ENCODE assay signal across 12 cellular contexts in the genomic region with DNA sequence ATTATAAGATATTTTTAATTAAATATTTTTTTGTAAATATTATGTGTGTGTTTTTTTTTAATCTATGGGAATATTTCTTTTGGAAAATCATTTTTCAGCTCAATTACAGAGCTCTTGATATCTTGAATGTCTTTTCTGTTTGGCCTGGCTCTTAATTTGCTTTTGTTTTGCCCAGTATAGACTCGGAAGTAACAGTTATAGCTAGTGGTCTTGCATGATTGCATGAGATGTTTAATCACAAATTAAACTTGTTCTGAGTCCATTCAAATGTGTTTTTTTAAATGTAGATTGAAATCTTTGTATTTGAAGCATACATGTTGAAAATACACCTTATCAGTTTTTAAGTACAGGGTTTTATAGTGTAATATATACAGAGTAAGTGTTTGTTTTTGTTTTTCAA. TPM values are rescaled to one million over a fixed set of nuclear protein-coding genes. Genes with fewer than 3 reads are reported as not detected.
A peak's percentile ranks its signal among the peaks of the same experiment; 100 is the strongest.
DNase-seq lines count a peak whose midpoint lies in the region; ATAC-seq, FAIRE-seq and TF ChIP-seq lines count a peak whose summit lies in the region.
"Had no signal": no experiment of that assay in that cellular context is flagged by ENCODE, and none has a peak within 500 bp of the region (broad histone marks: within the 10 kb centered on the region; RNA-seq: fewer than 3 reads in every experiment).

No MANE protein-coding gene starts in this region.

- H3K36me3 Mint-ChIP-seq in CD4-positive, alpha-beta memory T cell: no peaks in the 10 kb centered on the region

- intact Hi-C loops in esophagus muscularis mucosa (cut with DNase I): loop anchor here (5.0 kb wide), 1 partner anchor 37 kb away; no protein-coding TSS in a partner anchor
- intact Hi-C loops in CD4-positive, alpha-beta memory T cell (cut with micrococcal nuclease): no loop called here

- H4K20me1 ChIP-seq in osteoblast (ENCODE audit: insufficient read depth, low read length): peaks cover 5% of the 10 kb centered on the region

- H3K79me2 ChIP-seq in osteoblast (ENCODE audit: insufficient read depth, low read length): peaks cover 19% of the 10 kb centered on the region

- CTCF ChIA-PET in CD4-positive, alpha-beta memory T cell (lab: Charles Lee; ENCODE audit: partially characterized antibody): no interaction called here

- no peak for DNase-seq in AG10803 (ENCODE audit: low read depth)
- peak; percentile 9 for DNase-seq in KG1 (lab: John Stamatoyannopoulos, UW)
- DNase-seq in esophagus muscularis mucosa (ENCODE audit: extremely low spot score): no peak
- no peak for DNase-seq in osteoblast (ENCODE audit: insufficient read length, low spot score, missing footprints)
- DNase-seq in CD4-positive, alpha-beta memory T cell: no peak
- no peak for DNase-seq in HTR-8/SVneo (ENCODE audit: insufficient read length, low spot score)
- DNase-seq in NCI-H187 treated with DMSO at 0.1 percent for 48 hours (lab: John Stamatoyannopoulos, UW): no peak
- DNase-seq: activated CD8-positive, alpha-beta memory T cell treated with anti-CD3 and anti-CD28 coated beads for 24 hours; CD4-positive, alpha-beta T cell; erythroblast had no signal

- H3K27me3 Mint-ChIP-seq in CD4-positive, alpha-beta memory T cell: peaks cover 32 to 35% of the 10 kb centered on the region in 2 donors

- H3K36me3 ChIP-seq in esophagus muscularis mucosa: no peaks in the 10 kb centered on the region
- H3K36me3 ChIP-seq in osteoblast (ENCODE audit: insufficient read depth, low read length): no peaks in the 10 kb centered on the region
- no peaks in the 10 kb centered on the region for H3K36me3 ChIP-seq in CD4-positive, alpha-beta memory T cell (ENCODE audit: insufficient read depth, low read length)

- H3K4me2 ChIP-seq in osteoblast (ENCODE audit: insufficient read depth, low read length): peak overlapping the region; percentile 88

- H3K4me3 ChIP-seq in AG10803 (ENCODE audit: low read length): peak overlapping the region; percentile 1; the same call in 1 of the 2 replicates
- peak overlapping the region; percentile 88 to 90 (median 90) for H3K4me3 ChIP-seq in esophagus muscularis mucosa
- H3K4me3 ChIP-seq in osteoblast (ENCODE audit: insufficient read depth, low read length): peak overlapping the region; percentile 52
- no peak overlapping the region for H3K4me3 ChIP-seq in CD4-positive, alpha-beta memory T cell (ENCODE audit: low read length in 2 of 2)

- H3K27me3 ChIP-seq in esophagus muscularis mucosa: peaks cover 0 to 11% (median 0%) of the 10 kb centered on the region in 4 donors
- no peaks in the 10 kb centered on the region for H3K27me3 ChIP-seq in osteoblast (ENCODE audit: insufficient read depth, low read length)
- H3K27me3 ChIP-seq in CD4-positive, alpha-beta memory T cell (ENCODE audit: insufficient read depth, low read length): no peaks in the 10 kb centered on the region

- peaks cover 2 to 15% (median 5%) of the 10 kb centered on the region in 4 donors for H3K4me1 Mint-ChIP-seq in CD4-positive, alpha-beta memory T cell

- no peak overlapping the region for H2AFZ ChIP-seq in osteoblast (ENCODE audit: low read length)

- H3K4me1 ChIP-seq in esophagus muscularis mucosa: peaks cover 0 to 44% (median 38%) of the 10 kb centered on the region in 4 donors
- peaks cover 11% of the 10 kb centered on the region for H3K4me1 ChIP-seq in osteoblast (ENCODE audit: insufficient read depth, low read length)
- H3K4me1 ChIP-seq in CD4-positive, alpha-beta memory T cell (ENCODE audit: insufficient read depth, low read length): no peaks in the 10 kb centered on the region

- WGBS in esophagus muscularis mucosa: 28% methylated on average over 1 of the region's 1 CpG

- ATAC-seq in HG03521 (IDR thresholded peaks at IDR 0.05; ENCODE audit: unreplicated experiment): no peak

- POLR2A ChIA-PET in CD4-positive, alpha-beta memory T cell (lab: Charles Lee; ENCODE audit: partially characterized antibody): no interaction called here

- H3K27ac ChIP-seq in esophagus muscularis mucosa (replicated peaks in 1 of 4): peak overlapping the region; percentile 94 to 98 (median 96)
- H3K27ac ChIP-seq in osteoblast (ENCODE audit: low read depth, low read length): peak overlapping the region; percentile 87
- no peak overlapping the region for H3K27ac ChIP-seq in CD4-positive, alpha-beta memory T cell (ENCODE audit: low read depth, low read length)

- H3K9me3 ChIP-seq in esophagus muscularis mucosa (no peaks in the 10 kb centered on the region), osteoblast (ENCODE audit: low read depth, low read length) (no peaks in the 10 kb centered on the region)
- no peaks in the 10 kb centered on the region for H3K9me3 ChIP-seq in CD4-positive, alpha-beta memory T cell (ENCODE audit: control insufficient read depth in 1 of 2, low read length in 2 of 2)

- TF ChIP-seq CTCF in AG10803 (conservative IDR thresholded peaks at IDR 0.05; ENCODE audit: low read length): no peak
- TF ChIP-seq CTCF in esophagus muscularis mucosa (IDR thresholded peaks at IDR 0.05): no peak
- TF ChIP-seq CTCF in osteoblast (IDR thresholded peaks at IDR 0.05; ENCODE audit: extremely low read depth, low read depth, low read length): no peak

- TF ChIP-seq EP300 in esophagus muscularis mucosa (IDR thresholded peaks at IDR 0.05): no peak

- no peak overlapping the region for H3K27ac Mint-ChIP-seq in CD4-positive, alpha-beta memory T cell
- H3K27ac Mint-ChIP-seq: CD4-positive, alpha-beta T cell; T-helper 1 cell treated with Interleukin-12 subunit alpha and Interleukin-12 subunit beta and Interleukin-4 antibody, amounts not matched to agents 30 μg/mL and 1 μg/mL, for 36 hours had no signal

- peaks cover 0 to 14% (median 4%) of the 10 kb centered on the region in 8 donors for H3K9me3 Mint-ChIP-seq in CD4-positive, alpha-beta memory T cell
- H3K9me3 Mint-ChIP-seq: CD4-positive, alpha-beta T cell; T-helper 1 cell treated with Interleukin-12 subunit alpha and Interleukin-12 subunit beta and Interleukin-4 antibody, amounts not matched to agents 30 μg/mL and 1 μg/mL, for 36 hours had no signal

- H3K4me3 Mint-ChIP-seq in CD4-positive, alpha-beta memory T cell: no peak overlapping the region
- H3K4me3 Mint-ChIP-seq: CD4-positive, alpha-beta T cell; T-helper 1 cell treated with Interleukin-12 subunit alpha and Interleukin-12 subunit beta and Interleukin-4 antibody, amounts not matched to agents 30 μg/mL and 1 μg/mL, for 36 hours had no signal

- TF ChIP-seq POLR2A in esophagus muscularis mucosa (IDR thresholded peaks at IDR 0.05; ENCODE audit: low read depth): no peak

- no peak for FAIRE-seq in HTR-8/SVneo (lab: Jason Lieb, UNC)

RNA-seq across cellular contexts. Expression of a gene that starts 2.6 kb away (rescaled TPM):
- total RNA-seq in esophagus muscularis mucosa (100 to 1,000 TPM in 1 of 4 donors, 10 to 100 TPM in 3; 60.2 to 158 (median 63.3) TPM), osteoblast (25.3 and 29.7 TPM in 2 replicates)
- total RNA-seq in CD4-positive, alpha-beta memory T cell: not detected
- polyA plus RNA-seq in CD4-positive, alpha-beta memory T cell: not detected
- total RNA-seq: CD4-positive, alpha-beta T cell had no signal

Comparison
In these comparisons a context has a peak if more than half of its experiments do, and no peak if none do; other contexts are left out.
1. H3K4me3 ChIP-seq: peak in AG10803 (single experiment), esophagus muscularis mucosa (4 of 4) and osteoblast (single experiment); none in CD4-positive, alpha-beta memory T cell (0 of 2).
2. RNA of a gene that starts 2.6 kb away (total RNA-seq): 60.2 to 158 TPM in esophagus muscularis mucosa and 25.3 to 29.7 TPM in osteoblast; not detected in CD4-positive, alpha-beta memory T cell; every median in the first group is over 10 times any median in the second.